ENCODE assay signal across 30 cellular contexts in genomic region chr1:18962855-18963737, GRCh38. TPM values are rescaled to one million over a fixed set of nuclear protein-coding genes. Genes with fewer than 3 reads are reported as not detected.
DNase-seq lines count a peak whose midpoint lies in the region; FAIRE-seq and TF ChIP-seq lines count a peak whose summit lies in the region.
"Had no signal": no experiment of that assay in that cellular context is flagged by ENCODE, and none has a peak within 500 bp of the region (broad histone marks: within the 10 kb centered on the region; RNA-seq: fewer than 3 reads in every experiment).

No MANE protein-coding gene starts in this region.

- intact Hi-C loops in kidney (cut with DNase I): no loop called here
- intact Hi-C loops in vagina (cut with DNase I): loop anchor here (5.0 kb wide), 1 partner anchor 51 kb away; no protein-coding TSS in a partner anchor

- H3K9me3 Mint-ChIP-seq in activated T-cell treated with anti-CD3 and anti-CD28 coated beads, Interleukin-2, amount 50 U/mL, for 24 hours: no peaks in the 10 kb centered on the region
- H3K9me3 Mint-ChIP-seq: activated CD4-positive, alpha-beta memory T cell treated with anti-CD3 and anti-CD28 coated beads, Interleukin-2, amount 10 ng/mL, durations not matched to agents 7 days and 5 days; activated naive CD8-positive, alpha-beta T cell treated with anti-CD3 and anti-CD28 coated beads for 36 hours; endodermal cell; neural crest cell; T-helper 1 cell treated with Interleukin-12 subunit alpha and Interleukin-12 subunit beta and Interleukin-4 antibody, amounts not matched to agents 30 μg/mL and 1 μg/mL, for 36 hours had no signal

- H3K4me1 Mint-ChIP-seq in activated T-cell treated with anti-CD3 and anti-CD28 coated beads, Interleukin-2, amount 50 U/mL, for 24 hours (ENCODE audit: low read depth): peaks cover 33% of the 10 kb centered on the region

- TF ChIP-seq CTCF in kidney (IDR thresholded peaks at IDR 0.05; ENCODE audit: borderline replicate concordance, extremely low read depth, insufficient read depth): no peak
- no peak for TF ChIP-seq CTCF in vagina (IDR thresholded peaks at IDR 0.05)

- no peak overlapping the region for H3K4me3 Mint-ChIP-seq in activated T-cell treated with anti-CD3 and anti-CD28 coated beads, Interleukin-2, amount 50 U/mL, for 24 hours
- H3K4me3 Mint-ChIP-seq: activated CD4-positive, alpha-beta memory T cell treated with anti-CD3 and anti-CD28 coated beads, Interleukin-2, amount 10 ng/mL, durations not matched to agents 7 days and 5 days; activated naive CD8-positive, alpha-beta T cell treated with anti-CD3 and anti-CD28 coated beads for 36 hours; endodermal cell; neural crest cell; T-helper 1 cell treated with Interleukin-12 subunit alpha and Interleukin-12 subunit beta and Interleukin-4 antibody, amounts not matched to agents 30 μg/mL and 1 μg/mL, for 36 hours had no signal

- TF ChIP-seq POLR2A in vagina (IDR thresholded peaks at IDR 0.05): no peak

- H3K4me1 ChIP-seq in kidney (ENCODE audit: control insufficient read depth in 1 of 2, insufficient read depth in 1 of 2, low read depth in 1 of 2, low read length in 2 of 2): peaks cover 4 to 6% of the 10 kb centered on the region in 2 donors
- peaks cover 8% of the 10 kb centered on the region for H3K4me1 ChIP-seq in rectal smooth muscle tissue (ENCODE audit: control insufficient read depth, insufficient read depth, low read length)
- H3K4me1 ChIP-seq in vagina: peaks cover 16% of the 10 kb centered on the region
- H3K4me1 ChIP-seq: HAP-1 had no signal

- H3K36me3 ChIP-seq in kidney (ENCODE audit: control insufficient read depth in 1 of 2, insufficient read depth in 2 of 2, low read length in 2 of 2) (no peaks in the 10 kb centered on the region), rectal smooth muscle tissue (ENCODE audit: control insufficient read depth, insufficient read depth, low read length) (no peaks in the 10 kb centered on the region), vagina (no peaks in the 10 kb centered on the region)
- H3K36me3 ChIP-seq: HAP-1, ovary, upper lobe of left lung had no signal

- no peak for FAIRE-seq in kidney (lab: Jason Lieb, UNC)

- peak; percentile 6 for DNase-seq in activated T-cell treated with anti-CD3 and anti-CD28 coated beads, Interleukin-2, amount 50 U/mL, for 24 hours
- no peak for DNase-seq in activated T-cell treated with anti-CD3 and anti-CD28 coated beads, Interleukin-2, amount 50 U/mL, for 48 hours
- DNase-seq in kidney: peak; percentile 25
- no peak for DNase-seq in vagina (ENCODE audit: extremely low spot score in 2 of 2)
- DNase-seq in NCI-H187 treated with DMSO at 0.1 percent for 48 hours (lab: John Stamatoyannopoulos, UW): no peak
- DNase-seq in T1000 (lab: John Stamatoyannopoulos, UW): no peak
- DNase-seq in stimulated activated CD4-positive, alpha-beta T cell treated with anti-CD3 and anti-CD28 coated beads, Interleukin-1b, Interleukin-23, amount 100 ng/mL, for 48 hours: no peak
- DNase-seq: 8988T; activated CD4-positive, alpha-beta memory T cell treated with anti-CD3 and anti-CD28 coated beads, Interleukin-2, amount 10 ng/mL, durations not matched to agents 7 days and 5 days; activated CD4-positive, alpha-beta T cell treated with anti-CD3 and anti-CD28 coated beads for 1 hour; activated naive CD8-positive, alpha-beta T cell treated with anti-CD3 and anti-CD28 coated beads for 36 hours; COR-L47; dermis blood vessel endothelial cell; endodermal cell; hippocampal formation; NCI-H1417; NCI-H2081 treated with DMSO at 0.1 percent for 48 hours; NCI-H2227 treated with DMSO at 0.1 percent for 48 hours; NCI-H526 treated with DMSO at 0.1 percent for 48 hours; ovary; PC-9; Right ventricle myocardium superior; stimulated activated CD4-positive, alpha-beta T cell treated with anti-CD3 and anti-CD28 coated beads, Interleukin-4, amount 100 ng/mL, for 24 hours; upper lobe of left lung had no signal

- H3K27ac Mint-ChIP-seq in activated T-cell treated with anti-CD3 and anti-CD28 coated beads, Interleukin-2, amount 50 U/mL, for 24 hours: no peak overlapping the region
- H3K27ac Mint-ChIP-seq: activated CD4-positive, alpha-beta memory T cell treated with anti-CD3 and anti-CD28 coated beads, Interleukin-2, amount 10 ng/mL, durations not matched to agents 7 days and 5 days; activated naive CD8-positive, alpha-beta T cell treated with anti-CD3 and anti-CD28 coated beads for 36 hours; endodermal cell; T-helper 1 cell treated with Interleukin-12 subunit alpha and Interleukin-12 subunit beta and Interleukin-4 antibody, amounts not matched to agents 30 μg/mL and 1 μg/mL, for 36 hours had no signal

- H3K9ac ChIP-seq in kidney (ENCODE audit: low read length in 2 of 2): no peak overlapping the region
- H3K9ac ChIP-seq in rectal smooth muscle tissue (ENCODE audit: low read length): no peak overlapping the region

- H3K9me3 ChIP-seq in kidney (ENCODE audit: control insufficient read depth in 1 of 2, low read length in 2 of 2) (no peaks in the 10 kb centered on the region), vagina (no peaks in the 10 kb centered on the region)
- H3K9me3 ChIP-seq: HAP-1, ovary, upper lobe of left lung had no signal

- H3K27ac ChIP-seq in kidney (ENCODE audit: low read depth in 2 of 2, low read length in 2 of 2) (peak overlapping the region in 1 of 2 donors; percentile 32), rectal smooth muscle tissue (ENCODE audit: low read depth, low read length) (peak overlapping the region; percentile 73), vagina (peak overlapping the region; percentile 90)
- H3K27ac ChIP-seq: C4-2B, HL-60, ovary, PC-9, upper lobe of left lung had no signal

- no peaks in the 10 kb centered on the region for H3K36me3 Mint-ChIP-seq in activated T-cell treated with anti-CD3 and anti-CD28 coated beads, Interleukin-2, amount 50 U/mL, for 24 hours (ENCODE audit: low read depth)
- H3K36me3 Mint-ChIP-seq: activated naive CD8-positive, alpha-beta T cell treated with anti-CD3 and anti-CD28 coated beads for 36 hours had no signal

- H3K4me3 ChIP-seq in kidney (ENCODE audit: low read length in 2 of 2) (no peak overlapping the region), rectal smooth muscle tissue (ENCODE audit: low read length) (no peak overlapping the region), vagina (no peak overlapping the region)
- H3K4me3 ChIP-seq: HAP-1, ovary, PC-9, upper lobe of left lung had no signal

- H3K27me3 Mint-ChIP-seq in activated T-cell treated with anti-CD3 and anti-CD28 coated beads, Interleukin-2, amount 50 U/mL, for 24 hours: no peaks in the 10 kb centered on the region

- no peaks in the 10 kb centered on the region for H3K27me3 ChIP-seq in rectal smooth muscle tissue (ENCODE audit: control insufficient read depth, insufficient read depth, low read length)
- no peaks in the 10 kb centered on the region for H3K27me3 ChIP-seq in vagina
- H3K27me3 ChIP-seq: ovary, upper lobe of left lung had no signal

RNA-seq across cellular contexts. Expression of gene IFFO2, which starts 6.6 kb away (rescaled TPM):
- total RNA-seq in kidney (23.1 TPM), vagina (34.6 TPM)
- 7.5 TPM for polyA plus RNA-seq in kidney (ENCODE audit: insufficient read depth, low read depth, low replicate concordance)

Comparison
In these comparisons a context has a peak if more than half of its experiments do, and no peak if none do; other contexts are left out.
1. DNase-seq: peak in activated T-cell treated with anti-CD3 and anti-CD28 coated beads, Interleukin-2, amount 50 U/mL, for 24 hours (single experiment) and kidney (single experiment); none in activated T-cell treated with anti-CD3 and anti-CD28 coated beads, Interleukin-2, amount 50 U/mL, for 48 hours (0 of 2), vagina (0 of 2), NCI-H187 treated with DMSO at 0.1 percent for 48 hours (single experiment), T1000 (single experiment) and stimulated activated CD4-positive, alpha-beta T cell treated with anti-CD3 and anti-CD28 coated beads, Interleukin-1b, Interleukin-23, amount 100 ng/mL, for 48 hours (single experiment).